Comparison of ENCODE assay signal across 8 cellular contexts in genomic region chr1:200415693-200416593, GRCh38. TPM values are rescaled to one million over a fixed set of nuclear protein-coding genes. Genes with fewer than 3 reads are reported as not detected.
DNase-seq lines count a peak whose midpoint lies in the region; ATAC-seq, FAIRE-seq and TF ChIP-seq lines count a peak whose summit lies in the region.

No MANE protein-coding gene starts in this region.

- no peak for FAIRE-seq in HTR-8/SVneo (lab: Jason Lieb, UNC)

- DNase-seq in DMS53 (lab: John Stamatoyannopoulos, UW) (peak; percentile 76), HTR-8/SVneo (ENCODE audit: insufficient read length, low spot score) (peak; percentile 73), epithelial cell of esophagus (ENCODE audit: low read depth) (peak; percentile 97), renal cortical epithelial cell (ENCODE audit: low read depth) (peak; percentile 94), posterior cingulate gyrus (no peak), NCI-H146 (lab: John Stamatoyannopoulos, UW) (no peak), DMS79 treated with DMSO at 0.1 percent for 48 hours (lab: John Stamatoyannopoulos, UW) (no peak)

- peak; percentile 87 for ATAC-seq in GM21717 (IDR thresholded peaks at IDR 0.05; ENCODE audit: unreplicated experiment)

- intact Hi-C loops in posterior cingulate gyrus (cut with DNase I), result no loop called here

- no peak for TF ChIP-seq CTCF in epithelial cell of esophagus (IDR thresholded peaks at IDR 0.05; ENCODE audit: insufficient read depth, low read depth, low read length, missing control alignments)

- H3K4me3 ChIP-seq in epithelial cell of esophagus (ENCODE audit: low read length), result no peak overlapping the region

RNA-seq across cellular contexts. Expression of gene ZNF281, which starts 6.1 kb away (rescaled TPM):
- total RNA-seq in renal cortical epithelial cell, result 28.0 and 38.0 TPM in 2 replicates

Comparison
In these comparisons a context has a peak if more than half of its experiments do, and no peak if none do; other contexts are left out.
1. DNase-seq: peak in DMS53 (single experiment), HTR-8/SVneo (single experiment), epithelial cell of esophagus (single experiment) and renal cortical epithelial cell (single experiment); none in posterior cingulate gyrus (0 of 10), NCI-H146 (single experiment) and DMS79 treated with DMSO at 0.1 percent for 48 hours (single experiment).